Comparison of ENCODE assay signal across 8 cellular contexts in genomic region chr17:1643293-1643998, GRCh38. TPM values are rescaled to one million over a fixed set of nuclear protein-coding genes. Genes with fewer than 3 reads are reported as not detected.
A peak's percentile ranks its signal among the peaks of the same experiment; 100 is the strongest.
DNase-seq lines count a peak whose midpoint lies in the region; ATAC-seq and TF ChIP-seq lines count a peak whose summit lies in the region.

No MANE protein-coding gene starts in this region.

- H3K4me3 ChIP-seq in AG04450 (ENCODE audit: low read depth, low read length) (peak overlapping the region; percentile 34), breast epithelium (peak overlapping the region; percentile 28 to 73 (median 59))

- H3K9me3 ChIP-seq in AG04450 (ENCODE audit: control insufficient read depth, insufficient read depth, low read length), result peaks cover 4% of the 10 kb centered on the region; the same call in 1 of the 2 replicates
- H3K9me3 ChIP-seq in breast epithelium, result no peaks in the 10 kb centered on the region

- peak overlapping the region; percentile 92 for H3K27ac Mint-ChIP-seq in stimulated activated effector memory CD8-positive, alpha-beta T cell treated with anti-CD3 and anti-CD28 coated beads, Interleukin-12 subunit alpha, Interleukin-12 subunit beta, amount 100 ng/mL, for 72 hours

- peak overlapping the region; percentile 82 for H3K4me3 Mint-ChIP-seq in stimulated activated effector memory CD8-positive, alpha-beta T cell treated with anti-CD3 and anti-CD28 coated beads, Interleukin-12 subunit alpha, Interleukin-12 subunit beta, amount 100 ng/mL, for 72 hours

- peak; percentile 40 for ATAC-seq in stimulated activated effector memory CD8-positive, alpha-beta T cell treated with anti-CD3 and anti-CD28 coated beads, Interleukin-12 subunit alpha, Interleukin-12 subunit beta, amount 100 ng/mL, for 72 hours
- ATAC-seq in GM21619 (IDR thresholded peaks at IDR 0.05; ENCODE audit: unreplicated experiment), result no peak

- H3K9me3 Mint-ChIP-seq in stimulated activated effector memory CD8-positive, alpha-beta T cell treated with anti-CD3 and anti-CD28 coated beads, Interleukin-12 subunit alpha, Interleukin-12 subunit beta, amount 100 ng/mL, for 72 hours, result no peaks in the 10 kb centered on the region

- peaks cover 0 to 6% of the 10 kb centered on the region in 2 donors for H3K4me1 ChIP-seq in breast epithelium

- POLR2A ChIA-PET in AG04450 (lab: Yijun Ruan, JAX), result interaction anchor here (0.6 to 0.7 kb wide), 2 partner anchors 11 to 14 kb away, joined by 3 to 4 read pairs; partner anchors contain the start of gene SLC43A2

- intact Hi-C loops in breast epithelium (cut with DNase I; ENCODE audit: low total_unique reads), result loop anchor here (10.0 kb wide), 1 partner anchor 379 kb away; no protein-coding TSS in a partner anchor

- CTCF ChIA-PET in AG04450 (lab: Charles Lee), result interaction anchor here (3.2 kb wide), 1 partner anchor 69 kb away, joined by 16 read pairs; no protein-coding TSS in a partner anchor

- TF ChIP-seq POLR2A in breast epithelium (IDR thresholded peaks at IDR 0.05), result no peak

- H3K36me3 ChIP-seq in breast epithelium, result no peaks in the 10 kb centered on the region

- H3K36me3 Mint-ChIP-seq in stimulated activated effector memory CD8-positive, alpha-beta T cell treated with anti-CD3 and anti-CD28 coated beads, Interleukin-12 subunit alpha, Interleukin-12 subunit beta, amount 100 ng/mL, for 72 hours, result peaks cover 6% of the 10 kb centered on the region

- no peak for DNase-seq in AG04450 (ENCODE audit: low read depth, low spot score)
- DNase-seq in GM19240 (ENCODE audit: insufficient read length, low spot score), result peak; percentile 52
- DNase-seq in T-helper 1 cell, result peak; percentile 30 to 83 (median 72)
- peak; percentile 63 to 77 for DNase-seq in breast epithelium (ENCODE audit: low spot score in 2 of 2)
- peak; percentile 84 for DNase-seq in left kidney (ENCODE audit: low read depth, low spot score)
- peak; percentile 38 to 74 for DNase-seq in stimulated activated effector memory CD8-positive, alpha-beta T cell treated with anti-CD3 and anti-CD28 coated beads, Interleukin-12 subunit alpha, Interleukin-12 subunit beta, amount 100 ng/mL, for 72 hours (ENCODE audit: low spot score in 2 of 2)
- no peak for DNase-seq in SKM-1 treated with dmso at 0.1 percent for 144 hours (lab: John Stamatoyannopoulos, UW; ENCODE audit: unreplicated experiment)

- TF ChIP-seq CTCF in AG04450 (IDR thresholded peaks at IDR 0.05; ENCODE audit: low read depth, low read length) (peak; percentile 15; the same call in 1 of the 2 replicates), breast epithelium (IDR thresholded peaks at IDR 0.05) (peak in 1 of 3 donors; percentile 25)

- H3K27me3 ChIP-seq in AG04450 (ENCODE audit: control insufficient read depth, insufficient read depth, low read length) (no peaks in the 10 kb centered on the region), breast epithelium (no peaks in the 10 kb centered on the region)

- H3K27ac ChIP-seq in AG04450 (ENCODE audit: low read depth, low read length), result no peak overlapping the region
- H3K27ac ChIP-seq in breast epithelium, result peak overlapping the region in 1 of 2 donors; percentile 62

- peaks cover 37% of the 10 kb centered on the region for H3K4me1 Mint-ChIP-seq in stimulated activated effector memory CD8-positive, alpha-beta T cell treated with anti-CD3 and anti-CD28 coated beads, Interleukin-12 subunit alpha, Interleukin-12 subunit beta, amount 100 ng/mL, for 72 hours

RNA-seq across cellular contexts. Expression of gene SCARF1, which starts 2.1 kb away (rescaled TPM):
- polyA plus RNA-seq in AG04450 (2011; rRNA removed), result 0.17 and 0.20 TPM in 2 replicates
- polyA minus RNA-seq in AG04450 (2011; rRNA and poly(A)+ RNA removed), result 0.13 and 0.18 TPM in 2 replicates
- total RNA-seq in breast epithelium, result 10 to 100 TPM in 1 of 3 donors, 1 to 10 TPM in 2; 4.2 to 11.5 (median 6.6) TPM

RNA-seq across cellular contexts. Expression of gene RILP, which starts 6.2 kb away (rescaled TPM):
- 5.8 and 9.3 TPM in 2 replicates for polyA plus RNA-seq in AG04450 (2011; rRNA removed)
- 3.3 and 4.0 TPM in 2 replicates for polyA minus RNA-seq in AG04450 (2011; rRNA and poly(A)+ RNA removed)
- 10 to 100 TPM; 15.4 to 42.7 (median 31.1) TPM for total RNA-seq in breast epithelium

RNA-seq across cellular contexts. Expression of gene SLC43A2, which starts 14.8 kb away (rescaled TPM):
- polyA plus RNA-seq in AG04450 (2011; rRNA removed), result 5.3 and 6.8 TPM in 2 replicates
- polyA minus RNA-seq in AG04450 (2011; rRNA and poly(A)+ RNA removed), result 10.6 and 14.3 TPM in 2 replicates
- 10 to 100 TPM; 13.8 to 18.9 (median 14.9) TPM for total RNA-seq in breast epithelium

RNA-seq across cellular contexts. Expression of gene PRPF8, which starts 41.2 kb away (rescaled TPM):
- 126 and 161 TPM in 2 replicates for polyA plus RNA-seq in AG04450 (2011; rRNA removed)
- 420 and 507 TPM in 2 replicates for polyA minus RNA-seq in AG04450 (2011; rRNA and poly(A)+ RNA removed)
- total RNA-seq in breast epithelium, result 100 to 1,000 TPM; 173 to 183 (median 176) TPM

Comparison
In these comparisons a context has a peak if more than half of its experiments do, and no peak if none do; other contexts are left out.
1. DNase-seq: peak in GM19240 (single experiment), T-helper 1 cell (5 of 5), breast epithelium (2 of 2), left kidney (single experiment) and stimulated activated effector memory CD8-positive, alpha-beta T cell treated with anti-CD3 and anti-CD28 coated beads, Interleukin-12 subunit alpha, Interleukin-12 subunit beta, amount 100 ng/mL, for 72 hours (2 of 2); none in AG04450 (single experiment) and SKM-1 treated with dmso at 0.1 percent for 144 hours (single experiment).